ENCODE assay signal across 8 cellular contexts in genomic region chr1:40848530-40849189, GRCh38. TPM values are rescaled to one million over a fixed set of nuclear protein-coding genes. Genes with fewer than 3 reads are reported as not detected.
DNase-seq lines count a peak whose midpoint lies in the region; ATAC-seq, FAIRE-seq and TF ChIP-seq lines count a peak whose summit lies in the region.

No MANE protein-coding gene starts in this region.

- no peak for ATAC-seq in GM21528 (IDR thresholded peaks at IDR 0.05; ENCODE audit: low FRiP score, unreplicated experiment)

- no peaks in the 10 kb centered on the region for H3K79me1 ChIP-seq in H1 (ENCODE audit: low read depth, low read length)

- POLR2A ChIA-PET in PC-9 (lab: Charles Lee; ENCODE audit: unreplicated experiment): interaction anchor here (0.8 kb wide), 1 partner anchor 102 kb away, joined by 10 read pairs; no protein-coding TSS in a partner anchor
- POLR2A ChIA-PET in H1 (lab: Charles Lee; ENCODE audit: partially characterized antibody): no interaction called here

- H2AK5ac ChIP-seq in H1 (ENCODE audit: low read depth, low read length): no peak overlapping the region

- no peak overlapping the region for H3K4ac ChIP-seq in H1 (replicated peaks; ENCODE audit: insufficient read length, low read depth, low read length)

- H3K4me1 ChIP-seq in PC-9 (replicated peaks; ENCODE audit: insufficient read depth) (no peaks in the 10 kb centered on the region), H1 (replicated peaks in 1 of 4; ENCODE audit: control insufficient read depth in 3 of 4, insufficient read depth in 4 of 4, low read length in 3 of 4) (no peaks in the 10 kb centered on the region; a peak in 1 of 7 replicates)

- H3K9me3 Mint-ChIP-seq in mesothelial cell of epicardium: no peaks in the 10 kb centered on the region

- H3K27me3 Mint-ChIP-seq in mesothelial cell of epicardium (ENCODE audit: low read depth): peaks cover 2% of the 10 kb centered on the region

- no TSS peak for BruUV-seq in PC-9 (replicated peaks; lab: Mats Ljungman, UMichigan)

- peak; percentile 76 for DNase-seq in Daoy (ENCODE audit: low read depth)
- peak; percentile 52 for DNase-seq in LHCN-M2 (ENCODE audit: low read depth)
- peak; percentile 65 to 84 for DNase-seq in PC-9
- DNase-seq in H1 (ENCODE audit: low read depth in 1 of 2, low spot score in 2 of 2): peak in 1 of 2 experiments; percentile 73
- peak in 1 of 2 experiments; percentile 66 for DNase-seq in mesothelial cell of epicardium (ENCODE audit: low spot score in 2 of 2, unreplicated experiment in 2 of 2)
- DNase-seq in activated effector memory CD4-positive, alpha-beta T cell treated with anti-CD3 and anti-CD28 coated beads, Interleukin-2, amount 50 U/mL, for 16 hours: no peak
- DNase-seq in NCI-H1048 (lab: John Stamatoyannopoulos, UW): no peak

- peaks cover 5% of the 10 kb centered on the region for H3K4me1 Mint-ChIP-seq in mesothelial cell of epicardium

- H3K4me3 ChIP-seq in PC-9 (no peak overlapping the region), H1 (ENCODE audit: extremely low read depth in 1 of 4, insufficient read depth in 2 of 4, low read depth in 3 of 4, low read length in 4 of 4) (no peak overlapping the region)

- TF ChIP-seq RAD21 in H1 (IDR thresholded peaks at IDR 0.05 in 1 of 2, conservative IDR thresholded peaks at IDR 0.05 in 1 of 2; ENCODE audit: low read depth in 2 of 2, low read length in 2 of 2): peak; percentile 97 to 98

- no peak overlapping the region for H3K9ac ChIP-seq in H1 (replicated peaks in 1 of 4; ENCODE audit: extremely low read depth in 1 of 4, low read depth in 3 of 4, low read length in 3 of 4)

- no peaks in the 10 kb centered on the region; the same call in 1 of the 2 replicates for H3K23me2 ChIP-seq in H1 (ENCODE audit: low read depth, low read length)

- TF ChIP-seq CTCF in PC-9 (conservative IDR thresholded peaks at IDR 0.05) (peak; percentile 95), H1 (IDR thresholded peaks at IDR 0.05; ENCODE audit: control extremely low read depth in 1 of 3, insufficient read depth in 1 of 3, low read depth in 1 of 3, low read length in 3 of 3) (peak; percentile 94 to 98 (median 94)), mesothelial cell of epicardium (IDR thresholded peaks at IDR 0.05; ENCODE audit: unreplicated experiment) (peak; percentile 68)

- H2BK120ac ChIP-seq in H1 (replicated peaks; ENCODE audit: low read depth, low read length): no peak overlapping the region

- no peaks in the 10 kb centered on the region for H3K9me2 ChIP-seq in PC-9 (ENCODE audit: insufficient read depth)

- 54% methylated on average over 6 of the region's 6 CpGs; no CpG with 5 or more reads in 1 of the 2 experiments for WGBS in H1 (ENCODE audit: extremely low coverage in 1 of 2, insufficient coverage in 1 of 2, insufficient read length in 1 of 2, insufficient replicate concordance in 2 of 2, low coverage in 1 of 2, low lambda C conversion rate in 2 of 2, missing lambda C conversion rate in 1 of 2), 2 experiments

- H3K18ac ChIP-seq in H1 (ENCODE audit: extremely low read depth, low read length): no peak overlapping the region

- peak; percentile 55 for FAIRE-seq in H1 (lab: Jason Lieb, UNC)

- no peaks in the 10 kb centered on the region for H3K36me3 ChIP-seq in PC-9 (ENCODE audit: low read depth)
- no peaks in the 10 kb centered on the region for H3K36me3 ChIP-seq in H1 (ENCODE audit: control insufficient read depth in 2 of 4, insufficient read depth in 4 of 4, low read length in 3 of 4)

- no peaks in the 10 kb centered on the region for H3K36me3 Mint-ChIP-seq in mesothelial cell of epicardium

- no peak overlapping the region for H2BK5ac ChIP-seq in H1 (ENCODE audit: low read depth, low read length)

- no peak overlapping the region for H3K23ac ChIP-seq in H1 (ENCODE audit: insufficient read length)

- no peaks in the 10 kb centered on the region for H3K9me3 ChIP-seq in PC-9 (ENCODE audit: insufficient read depth, low read depth)
- no peaks in the 10 kb centered on the region for H3K9me3 ChIP-seq in H1 (ENCODE audit: insufficient read depth in 2 of 2, low read depth in 1 of 2, low read length in 1 of 2)

- CTCF ChIA-PET in PC-9 (lab: Charles Lee) (interaction anchor here (0.6 to 4.9 kb wide), 3 partner anchors 74 to 154 kb away, joined by 3 to 73 read pairs (median 16); no protein-coding TSS in a partner anchor), H1 (lab: Charles Lee; ENCODE audit: partially characterized antibody) (interaction anchor here (0.5 to 26.8 kb wide), 39 partner anchors 10 to 260 kb away, joined by 3 to 917 read pairs (median 5); partner anchors contain the start of genes CITED4 and NFYC)

- H2AFZ ChIP-seq in PC-9 (no peak overlapping the region), H1 (ENCODE audit: low read length) (peak overlapping the region; percentile 43; the same call in 1 of the 2 replicates)

- TF ChIP-seq POLR2A in H1 (IDR thresholded peaks at IDR 0.05; ENCODE audit: control extremely low read depth in 1 of 2, low read depth in 2 of 2, low read length in 2 of 2): no peak

- H3K27ac ChIP-seq in PC-9: no peak overlapping the region
- no peak overlapping the region for H3K27ac ChIP-seq in H1 (ENCODE audit: low read depth, low read length)

- no peak overlapping the region for H2BK15ac ChIP-seq in H1 (ENCODE audit: low read length)

- intact Hi-C loops in PC-9 (cut with micrococcal nuclease; ENCODE audit: unreplicated experiment): loop anchor here (1.0 to 10.0 kb wide), 7 partner anchors 104 to 584 kb away; partner anchors contain the start of gene SCMH1

- H3K56ac ChIP-seq in H1 (replicated peaks; ENCODE audit: insufficient read length, low read depth, low read length): no peak overlapping the region

- no peak overlapping the region for H4K8ac ChIP-seq in H1 (ENCODE audit: extremely low read depth, insufficient read depth, low read length)

- H2BK12ac ChIP-seq in H1 (ENCODE audit: low read depth, low read length): no peak overlapping the region

- no peak overlapping the region for H4K91ac ChIP-seq in H1 (replicated peaks; ENCODE audit: insufficient read length, low read length)

- H3K79me2 ChIP-seq in PC-9 (ENCODE audit: low read depth) (no peaks in the 10 kb centered on the region), H1 (ENCODE audit: control insufficient read depth in 1 of 2, insufficient read depth in 2 of 2, low read length in 2 of 2) (no peaks in the 10 kb centered on the region)

- no peaks in the 10 kb centered on the region for H3K27me3 ChIP-seq in PC-9 (ENCODE audit: insufficient read depth, low read depth)
- H3K27me3 ChIP-seq in H1 (replicated peaks in 1 of 4; ENCODE audit: control insufficient read depth in 3 of 4, extremely low read depth in 1 of 4, insufficient read depth in 3 of 4, low read length in 3 of 4): no peaks in the 10 kb centered on the region

- H3K4me2 ChIP-seq in PC-9 (no peak overlapping the region), H1 (ENCODE audit: insufficient read depth in 1 of 2, low read depth in 2 of 2, low read length in 2 of 2) (no peak overlapping the region)

- H3K4me3 Mint-ChIP-seq in mesothelial cell of epicardium: no peak overlapping the region

- no peaks in the 10 kb centered on the region for H3F3A ChIP-seq in PC-9 (ENCODE audit: insufficient read depth, low read depth)

- no peak for TF ChIP-seq EP300 in H1 (IDR thresholded peaks at IDR 0.05; ENCODE audit: borderline replicate concordance in 1 of 2, low read depth in 2 of 2, low read length in 2 of 2)

- no peak overlapping the region for H3K14ac ChIP-seq in H1 (ENCODE audit: insufficient read length)

- no peak overlapping the region for H3K27ac Mint-ChIP-seq in mesothelial cell of epicardium

- H4K5ac ChIP-seq in H1 (ENCODE audit: insufficient read length, low read depth, low read length): no peak overlapping the region

- H2BK20ac ChIP-seq in H1 (ENCODE audit: low read length): no peak overlapping the region

- H4K20me1 ChIP-seq in PC-9 (ENCODE audit: insufficient read depth) (no peaks in the 10 kb centered on the region), H1 (replicated peaks in 1 of 2; ENCODE audit: control insufficient read depth in 1 of 2, insufficient read depth in 2 of 2, low read length in 2 of 2) (no peaks in the 10 kb centered on the region)

TF ChIP-seq in H1, 55 proteins besides CTCF, POLR2A, EP300 and RAD21:
- TF ChIP-seq RBBP5 (IDR thresholded peaks at IDR 0.05; ENCODE audit: borderline replicate concordance, low read depth, low read length) (no peak), RFX5 (IDR thresholded peaks at IDR 0.05; ENCODE audit: borderline replicate concordance, low read depth, low read length) (no peak), TCF12 (IDR thresholded peaks at IDR 0.05; ENCODE audit: low read depth, low read length) (0 out of 2 replicates have a peak, but pooled peaks have one; percentile 36), JUND (IDR thresholded peaks at IDR 0.05; ENCODE audit: low read length) (peak; percentile 54; the same call in 1 of the 2 replicates)

RNA-seq across cellular contexts. Expression of gene CITED4, which starts 13.5 kb away (rescaled TPM):
- 5.8 and 18.7 TPM in 2 replicates for total RNA-seq in Daoy (2014; rRNA removed; shearing (Covaris generic))
- total RNA-seq in LHCN-M2 (2014; rRNA removed) (1.8 and 2.1 TPM in 2 replicates), PC-9 (2021) (67.5 and 98.2 TPM in 2 replicates), mesothelial cell of epicardium (14.2 to 14.6 TPM (median 14.4 TPM) in 3 replicates)
- polyA plus RNA-seq in LHCN-M2 (2012): 1.0 TPM
- total RNA-seq in H1 (2021; fragmentation: NEBNext Ultra II Directional; extraction: Animal tissue kit (Norgen Biotek cat#: 25700)): 16.0 and 16.3 TPM in 2 replicates
- 5.4 and 11.1 TPM in 2 replicates for polyA plus RNA-seq in H1 (2011; rRNA removed)
- 4.6 TPM for polyA plus RNA-seq in H1 (2011; cell fraction: cytosol; rRNA removed)
- polyA plus RNA-seq in H1 (2011; cell fraction: nucleus; rRNA removed): 8.9 TPM
- 5.5 to 10.2 TPM (median 9.5 TPM) in 4 replicates for polyA plus RNA-seq in H1 (2012, experiment 1 of 2)
- polyA plus RNA-seq in H1 (2012, experiment 2 of 2): 3.8 TPM
- polyA plus RNA-seq in H1 (2013, experiment 1 of 2): 15.6 TPM
- polyA plus RNA-seq in H1 (2013, experiment 2 of 2): 16.1 TPM
- polyA minus RNA-seq in H1 (2011; rRNA and poly(A)+ RNA removed): 0.22 and 0.63 TPM in 2 replicates
- 5.8 TPM for polyA minus RNA-seq in H1 (2011; cell fraction: cytosol; rRNA and poly(A)+ RNA removed)
- polyA minus RNA-seq in H1 (2011; cell fraction: nucleus; rRNA and poly(A)+ RNA removed): 12.1 TPM

Comparison
In these comparisons a context has a peak if more than half of its experiments do, and no peak if none do; other contexts are left out.
1. DNase-seq: peak in Daoy (single experiment), LHCN-M2 (single experiment) and PC-9 (2 of 2); none in activated effector memory CD4-positive, alpha-beta T cell treated with anti-CD3 and anti-CD28 coated beads, Interleukin-2, amount 50 U/mL, for 16 hours (single experiment) and NCI-H1048 (single experiment).
2. Peak in every context shown above with its lines, with median percentiles within 50 percentile points of each other: CTCF ChIP-seq.